In genomic region chr9:4973902-4974301, GRCh38 we compare ENCODE assay signal across 28 cellular contexts.
"Had no signal": no experiment of that assay in that cellular context is flagged by ENCODE, and none has a peak within 500 bp of the region (broad histone marks: within the 10 kb centered on the region; RNA-seq: fewer than 3 reads in every experiment).

No MANE protein-coding gene starts in this region.

- H3K4me2 ChIP-seq: neural progenitor cell had no signal

- H3K27ac Mint-ChIP-seq: activated CD4-positive, alpha-beta memory T cell treated with anti-CD3 and anti-CD28 coated beads for 36 hours; activated naive CD4-positive, alpha-beta T cell treated with anti-CD3 and anti-CD28 coated beads, Interleukin-2, amount 10 ng/mL, durations not matched to agents 7 days and 5 days; activated T-helper 1 cell treated with anti-CD3 and anti-CD28 coated beads, Interleukin-12 subunit alpha, Interleukin-12 subunit beta, Interleukin-2, Interleukin-4 antibody, amounts not matched to agents 30 ng/mL and 10 ng/mL and 1 ng/mL, durations not matched to agents 14 hours and 24 hours and 36 hours; effector memory CD8-positive, alpha-beta T cell; natural killer cell; neural progenitor cell had no signal

- H3K27me3 Mint-ChIP-seq: activated CD4-positive, alpha-beta memory T cell treated with anti-CD3 and anti-CD28 coated beads for 36 hours; activated naive CD4-positive, alpha-beta T cell treated with anti-CD3 and anti-CD28 coated beads, Interleukin-2, amount 10 ng/mL, durations not matched to agents 7 days and 5 days had no signal

- DNase-seq: activated CD4-positive, alpha-beta memory T cell treated with anti-CD3 and anti-CD28 coated beads for 36 hours; activated CD4-positive, alpha-beta T cell treated with anti-CD3 and anti-CD28 coated beads for 48 hours; activated CD8-positive, alpha-beta memory T cell treated with anti-CD3 and anti-CD28 coated beads, Interleukin-2, amount 50 U/mL, for 4 hours; activated effector memory CD4-positive, alpha-beta T cell treated with anti-CD3 and anti-CD28 coated beads, Interleukin-2, amount 50 U/mL, for 16 hours; activated naive CD4-positive, alpha-beta T cell treated with anti-CD3 and anti-CD28 coated beads, Interleukin-2, amount 10 ng/mL, durations not matched to agents 7 days and 5 days; activated T-cell treated with anti-CD3 and anti-CD28 coated beads, Interleukin-2, amount 50 U/mL, for 1 hour; amygdala; cerebellar nuclear complex; dorsolateral prefrontal cortex; effector memory CD8-positive, alpha-beta T cell; foreskin melanocyte; heart right ventricle; lower lobe of right lung; natural killer cell; occipital lobe; psoas muscle; stimulated activated CD4-positive, alpha-beta T cell treated with anti-CD3 and anti-CD28 coated beads, Interleukin-15, amount 100 ng/mL, for 24 hours; stimulated activated CD4-positive, alpha-beta T cell treated with anti-CD3 and anti-CD28 coated beads, Interleukin-2, amount 100 ng/mL, for 24 hours; stimulated activated naive CD4-positive, alpha-beta T cell; T-helper 2 cell; tibial artery; upper lobe of right lung had no signal

- H3K27ac ChIP-seq: cardiac muscle cell, coronary artery, dorsolateral prefrontal cortex, heart right ventricle, lower lobe of right lung, neural progenitor cell, parathyroid adenoma, suprapubic skin, tibial artery, upper lobe of right lung had no signal

- H3K9ac ChIP-seq: neural progenitor cell, parathyroid adenoma had no signal

- H3K36me3 ChIP-seq: cardiac muscle cell, heart right ventricle, lower lobe of right lung, neural progenitor cell, suprapubic skin, tibial artery, upper lobe of right lung had no signal

- H2AFZ ChIP-seq: neural progenitor cell, parathyroid adenoma had no signal

- H3K9me3 Mint-ChIP-seq: activated CD4-positive, alpha-beta memory T cell treated with anti-CD3 and anti-CD28 coated beads for 36 hours; activated naive CD4-positive, alpha-beta T cell treated with anti-CD3 and anti-CD28 coated beads, Interleukin-2, amount 10 ng/mL, durations not matched to agents 7 days and 5 days; activated T-helper 1 cell treated with anti-CD3 and anti-CD28 coated beads, Interleukin-12 subunit alpha, Interleukin-12 subunit beta, Interleukin-2, Interleukin-4 antibody, amounts not matched to agents 30 ng/mL and 10 ng/mL and 1 ng/mL, durations not matched to agents 14 hours and 24 hours and 36 hours; effector memory CD8-positive, alpha-beta T cell; natural killer cell; neural progenitor cell had no signal

- H3K36me3 Mint-ChIP-seq: activated CD4-positive, alpha-beta memory T cell treated with anti-CD3 and anti-CD28 coated beads for 36 hours; activated naive CD4-positive, alpha-beta T cell treated with anti-CD3 and anti-CD28 coated beads, Interleukin-2, amount 10 ng/mL, durations not matched to agents 7 days and 5 days; natural killer cell; neural progenitor cell had no signal

- H3K4me3 ChIP-seq: cardiac muscle cell, coronary artery, dorsolateral prefrontal cortex, heart right ventricle, lower lobe of right lung, neural progenitor cell, psoas muscle, suprapubic skin, tibial artery, upper lobe of right lung had no signal

- H3K4me3 Mint-ChIP-seq: activated CD4-positive, alpha-beta memory T cell treated with anti-CD3 and anti-CD28 coated beads for 36 hours; activated naive CD4-positive, alpha-beta T cell treated with anti-CD3 and anti-CD28 coated beads, Interleukin-2, amount 10 ng/mL, durations not matched to agents 7 days and 5 days; activated T-helper 1 cell treated with anti-CD3 and anti-CD28 coated beads, Interleukin-12 subunit alpha, Interleukin-12 subunit beta, Interleukin-2, Interleukin-4 antibody, amounts not matched to agents 30 ng/mL and 10 ng/mL and 1 ng/mL, durations not matched to agents 14 hours and 24 hours and 36 hours; effector memory CD8-positive, alpha-beta T cell; natural killer cell; neural progenitor cell had no signal

- H3K79me2 ChIP-seq: parathyroid adenoma had no signal

- H3K27me3 ChIP-seq: cardiac muscle cell, dorsolateral prefrontal cortex, heart right ventricle, neural progenitor cell, suprapubic skin, tibial artery, upper lobe of right lung had no signal

- H3K4me1 Mint-ChIP-seq: natural killer cell, neural progenitor cell had no signal

- H3K9me3 ChIP-seq: heart right ventricle, lower lobe of right lung, psoas muscle, suprapubic skin, tibial artery, upper lobe of right lung had no signal

- H3K4me1 ChIP-seq: lower lobe of right lung, parathyroid adenoma, suprapubic skin, tibial artery had no signal
